1 cellular context compared by ENCODE assay signal in genomic region chr19:1205114-1206062, GRCh38.
TF ChIP-seq lines count a peak whose summit lies in the region.

TSS of gene STK11 (plus strand) at chr19:1205778. CDS start at chr19:1206914, 1,136 bp downstream.

TF ChIP-seq in GM12878, 131 proteins besides CTCF, POLR2A, EP300 and RAD21 (continued from another document and continues in another):
- TF ChIP-seq REST (IDR thresholded peaks at IDR 0.05; ENCODE audit: low read depth, low read length), result no peak
- TF ChIP-seq YBX1 (IDR thresholded peaks at IDR 0.05), result no peak
- TF ChIP-seq CUX1 (IDR thresholded peaks at IDR 0.05; ENCODE audit: insufficient replicate concordance, low read depth, low read length), result no peak
- TF ChIP-seq MXI1 (IDR thresholded peaks at IDR 0.05; ENCODE audit: low read depth, low read length), result peak; percentile 35; the same call in 1 of the 2 replicates
- TF ChIP-seq TBL1XR1 (IDR thresholded peaks at IDR 0.05; ENCODE audit: low read depth, low read length), result 0 out of 2 replicates have a peak, but pooled peaks have one; percentile 7
- TF ChIP-seq HDAC6 (IDR thresholded peaks at IDR 0.05; ENCODE audit: unreplicated experiment), result no peak
- peak; percentile 55; the same call in 1 of the 2 replicates for TF ChIP-seq HCFC1 (IDR thresholded peaks at IDR 0.05; ENCODE audit: low read length)
- no peak for TF ChIP-seq STAT3 (IDR thresholded peaks at IDR 0.05; ENCODE audit: low read depth, low read length)
- no peak for TF ChIP-seq ZBTB40 (IDR thresholded peaks at IDR 0.05; ENCODE audit: borderline replicate concordance)
- no peak for TF ChIP-seq ATF2 (IDR thresholded peaks at IDR 0.05; ENCODE audit: low read length)
- TF ChIP-seq RFX5 (IDR thresholded peaks at IDR 0.05; ENCODE audit: low read depth, low read length), result peak; percentile 60; the same call in 1 of the 2 replicates
- TF ChIP-seq PML (IDR thresholded peaks at IDR 0.05; ENCODE audit: low read length), result no peak
- no peak for TF ChIP-seq NFIC (IDR thresholded peaks at IDR 0.05; ENCODE audit: low read depth, low read length)
- TF ChIP-seq PBX3 (IDR thresholded peaks at IDR 0.05; ENCODE audit: insufficient replicate concordance, low read depth, low read length), result peak; percentile 97
- no peak for TF ChIP-seq SMAD5 (IDR thresholded peaks at IDR 0.05; ENCODE audit: low read depth)
- TF ChIP-seq ASH2L (IDR thresholded peaks at IDR 0.05; ENCODE audit: borderline replicate concordance, low read depth), result no peak
- no peak for TF ChIP-seq TCF7 (IDR thresholded peaks at IDR 0.05; ENCODE audit: borderline replicate concordance)
- no peak for TF ChIP-seq EZH2 (IDR thresholded peaks at IDR 0.05; ENCODE audit: borderline replicate concordance, control insufficient read depth, low read depth, low read length)
- peak; percentile 45; the same call in 1 of the 2 replicates for TF ChIP-seq IKZF1 (conservative IDR thresholded peaks at IDR 0.05)
- TF ChIP-seq CHD2 (IDR thresholded peaks at IDR 0.05; ENCODE audit: borderline replicate concordance, low read depth, low read length), result peak; percentile 94; the same call in 1 of the 2 replicates
- TF ChIP-seq BRCA1 (IDR thresholded peaks at IDR 0.05; ENCODE audit: low read depth, low read length), result no peak
- peak; percentile 62 for TF ChIP-seq BACH1 (IDR thresholded peaks at IDR 0.05; ENCODE audit: borderline replicate concordance)
- no peak for TF ChIP-seq ZBTB11 (CRISPR knock-in tag; IDR thresholded peaks at IDR 0.05)
- TF ChIP-seq YY1 (IDR thresholded peaks at IDR 0.05; ENCODE audit: low read depth, low read length), result peak; percentile 97
- TF ChIP-seq GABPA (IDR thresholded peaks at IDR 0.05; ENCODE audit: low read depth), result no peak
- TF ChIP-seq MEF2A (IDR thresholded peaks at IDR 0.05; ENCODE audit: insufficient read depth, low read depth, low read length), result no peak
- TF ChIP-seq ZNF687 (IDR thresholded peaks at IDR 0.05), result peak; percentile 67; the same call in 1 of the 2 replicates
- no peak for TF ChIP-seq EED (IDR thresholded peaks at IDR 0.05; ENCODE audit: low read depth)
- 0 out of 2 replicates have a peak, but pooled peaks have one; percentile 39 for TF ChIP-seq ZSCAN29 (IDR thresholded peaks at IDR 0.05)
